Comparison of ENCODE assay signal across 1 cellular context in the genomic region with DNA sequence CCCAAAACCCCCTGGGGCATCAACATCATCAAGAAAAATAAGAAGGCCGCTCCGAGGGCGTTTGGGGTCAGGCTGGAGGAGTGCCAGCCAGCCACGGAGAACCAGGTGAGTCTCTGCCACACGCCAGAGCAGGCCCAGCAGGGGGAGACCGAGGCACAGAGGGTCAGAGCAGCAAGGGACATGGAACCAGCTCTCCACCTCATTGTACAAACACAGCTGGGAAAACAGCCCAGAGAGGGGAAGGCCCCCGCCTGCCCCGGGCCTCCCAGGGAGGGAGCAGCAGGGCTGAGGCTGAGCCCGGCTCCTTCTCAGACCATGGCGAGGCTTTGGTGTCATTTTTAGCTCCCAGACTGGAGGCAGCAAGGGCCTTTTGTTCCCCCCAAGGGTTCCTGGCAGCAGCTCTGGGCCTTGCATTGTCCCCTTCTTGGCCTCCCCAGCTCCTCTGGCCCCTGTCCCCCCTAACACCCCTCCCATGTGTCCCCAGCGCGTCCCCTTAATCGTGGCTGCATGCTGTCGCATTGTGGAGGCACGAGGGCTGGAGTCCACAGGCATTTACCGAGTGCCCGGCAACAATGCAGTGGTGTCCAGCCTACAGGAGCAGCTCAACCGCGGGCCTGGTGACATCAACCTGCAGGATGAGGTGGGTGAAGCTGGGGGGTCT. TPM values are rescaled to one million over a fixed set of nuclear protein-coding genes. Genes with fewer than 3 reads are reported as not detected.
"Had no signal": no experiment of that assay in that cellular context is flagged by ENCODE, and none has a peak within 500 bp of the region (broad histone marks: within the 10 kb centered on the region; RNA-seq: fewer than 3 reads in every experiment).

No MANE protein-coding gene starts in this region.

RNA-seq across cellular contexts. Expression of gene ARHGAP23, which starts 53.9 kb away (rescaled TPM):
- polyA plus RNA-seq: immature natural killer cell had no signal
